Comparison of ENCODE assay signal across 3 cellular contexts in genomic region chr10:123093489-123093888, GRCh38.
TF ChIP-seq lines count a peak whose summit lies in the region.

No MANE protein-coding gene starts in this region.

TF ChIP-seq in A549, 52 proteins besides CTCF, POLR2A, EP300 and RAD21:
- no peak for TF ChIP-seq HOXB5 (CRISPR knock-in tag; IDR thresholded peaks at IDR 0.05)
- peak; percentile 76 for TF ChIP-seq REST (IDR thresholded peaks at IDR 0.05)
- TF ChIP-seq KDM5A (IDR thresholded peaks at IDR 0.05): no peak

TF ChIP-seq in Ishikawa, 13 proteins besides CTCF, POLR2A, EP300 and RAD21:
- TF ChIP-seq ZBTB7A (IDR thresholded peaks at IDR 0.05; ENCODE audit: low read depth) (no peak), REST (IDR thresholded peaks at IDR 0.05; ENCODE audit: low read depth) (peak; percentile 85)

TF ChIP-seq in K562, 482 proteins besides CTCF, POLR2A, EP300 and RAD21:
- TF ChIP-seq ESRRB (CRISPR knock-in tag; IDR thresholded peaks at IDR 0.05; ENCODE audit: borderline replicate concordance) (no peak), REST (CRISPR knock-in tag; IDR thresholded peaks at IDR 0.05; ENCODE audit: low read depth) (peak; percentile 88), EHMT2 (IDR thresholded peaks at IDR 0.05) (peak; percentile 27; the same call in 1 of the 2 replicates), ZC3H11A (IDR thresholded peaks at IDR 0.05; ENCODE audit: low read depth, low read length) (no peak)
